Comparison of ENCODE assay signal across 1 cellular context in the genomic region with DNA sequence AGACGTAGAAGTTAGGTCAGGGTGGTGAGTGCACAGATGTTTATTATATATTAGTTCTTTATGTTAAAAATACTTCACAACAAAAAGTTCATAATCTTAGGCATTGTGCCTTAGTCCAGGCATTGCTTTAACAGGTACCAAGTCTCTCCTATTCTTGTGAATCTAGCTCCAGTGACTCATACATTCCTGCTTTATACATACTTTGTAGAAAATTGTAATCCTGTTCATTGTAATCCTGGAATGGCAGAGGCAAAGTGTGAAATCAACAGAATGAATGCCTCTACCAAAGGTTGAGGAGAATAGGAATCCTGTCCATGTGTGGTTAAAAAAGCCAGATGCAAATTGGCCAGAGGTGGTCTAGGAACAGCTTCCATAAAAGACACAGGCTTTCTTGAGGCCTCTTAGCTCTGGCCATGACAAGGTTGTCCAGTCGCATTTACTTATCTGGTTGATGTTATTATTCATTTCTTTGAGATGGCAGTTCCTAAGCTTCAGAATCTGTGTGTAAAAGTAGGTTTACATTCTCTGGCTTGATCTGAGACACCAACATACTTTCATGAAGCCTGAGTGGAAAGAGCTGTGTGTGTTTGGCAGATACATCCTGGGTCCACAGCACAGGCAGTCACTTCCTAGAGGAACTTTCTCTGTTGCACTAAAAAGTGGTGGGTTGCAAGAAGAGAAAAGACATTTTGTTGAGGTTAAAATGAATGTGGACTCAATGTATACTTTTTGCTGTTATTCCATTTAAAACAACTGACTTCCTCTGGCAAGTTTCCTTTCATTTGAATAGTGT.
TF ChIP-seq lines count a peak whose summit lies in the region.

No MANE protein-coding gene starts in this region.

TF ChIP-seq in HepG2, 621 proteins besides CTCF, POLR2A, EP300 and RAD21 (continued from another document):
- TF ChIP-seq, protein P1, sequence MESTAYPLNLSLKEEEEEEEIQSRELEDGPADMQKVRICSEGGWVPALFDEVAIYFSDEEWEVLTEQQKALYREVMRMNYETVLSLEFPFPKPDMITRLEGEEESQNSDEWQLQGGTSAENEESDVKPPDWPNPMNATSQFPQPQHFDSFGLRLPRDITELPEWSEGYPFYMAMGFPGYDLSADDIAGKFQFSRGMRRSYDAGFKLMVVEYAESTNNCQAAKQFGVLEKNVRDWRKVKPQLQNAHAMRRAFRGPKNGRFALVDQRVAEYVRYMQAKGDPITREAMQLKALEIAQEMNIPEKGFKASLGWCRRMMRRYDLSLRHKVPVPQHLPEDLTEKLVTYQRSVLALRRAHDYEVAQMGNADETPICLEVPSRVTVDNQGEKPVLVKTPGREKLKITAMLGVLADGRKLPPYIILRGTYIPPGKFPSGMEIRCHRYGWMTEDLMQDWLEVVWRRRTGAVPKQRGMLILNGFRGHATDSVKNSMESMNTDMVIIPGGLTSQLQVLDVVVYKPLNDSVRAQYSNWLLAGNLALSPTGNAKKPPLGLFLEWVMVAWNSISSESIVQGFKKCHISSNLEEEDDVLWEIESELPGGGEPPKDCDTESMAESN (CRISPR knock-in tag; conservative IDR thresholded peaks at IDR 0.05) = no peak
- TF ChIP-seq, protein P2, sequence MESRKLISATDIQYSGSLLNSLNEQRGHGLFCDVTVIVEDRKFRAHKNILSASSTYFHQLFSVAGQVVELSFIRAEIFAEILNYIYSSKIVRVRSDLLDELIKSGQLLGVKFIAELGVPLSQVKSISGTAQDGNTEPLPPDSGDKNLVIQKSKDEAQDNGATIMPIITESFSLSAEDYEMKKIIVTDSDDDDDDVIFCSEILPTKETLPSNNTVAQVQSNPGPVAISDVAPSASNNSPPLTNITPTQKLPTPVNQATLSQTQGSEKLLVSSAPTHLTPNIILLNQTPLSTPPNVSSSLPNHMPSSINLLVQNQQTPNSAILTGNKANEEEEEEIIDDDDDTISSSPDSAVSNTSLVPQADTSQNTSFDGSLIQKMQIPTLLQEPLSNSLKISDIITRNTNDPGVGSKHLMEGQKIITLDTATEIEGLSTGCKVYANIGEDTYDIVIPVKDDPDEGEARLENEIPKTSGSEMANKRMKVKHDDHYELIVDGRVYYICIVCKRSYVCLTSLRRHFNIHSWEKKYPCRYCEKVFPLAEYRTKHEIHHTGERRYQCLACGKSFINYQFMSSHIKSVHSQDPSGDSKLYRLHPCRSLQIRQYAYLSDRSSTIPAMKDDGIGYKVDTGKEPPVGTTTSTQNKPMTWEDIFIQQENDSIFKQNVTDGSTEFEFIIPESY (CRISPR knock-in tag; IDR thresholded peaks at IDR 0.05) = no peak
- TF ChIP-seq HNRNPUL1 (IDR thresholded peaks at IDR 0.05; ENCODE audit: low read depth, low read length) (no peak), CBX2 (IDR thresholded peaks at IDR 0.05; ENCODE audit: low read depth, low read length) (no peak), CBX2 (CRISPR knock-in tag; IDR thresholded peaks at IDR 0.05; ENCODE audit: low read depth) (no peak), ZNF101 (CRISPR knock-in tag; IDR thresholded peaks at IDR 0.05; ENCODE audit: borderline replicate concordance, low read depth) (no peak), ZMAT3 (CRISPR knock-in tag; conservative IDR thresholded peaks at IDR 0.05) (no peak), KDM3A (CRISPR knock-in tag; IDR thresholded peaks at IDR 0.05; ENCODE audit: low read depth) (no peak), STAT5B (CRISPR knock-in tag; IDR thresholded peaks at IDR 0.05) (no peak)
- TF ChIP-seq, protein P3, sequence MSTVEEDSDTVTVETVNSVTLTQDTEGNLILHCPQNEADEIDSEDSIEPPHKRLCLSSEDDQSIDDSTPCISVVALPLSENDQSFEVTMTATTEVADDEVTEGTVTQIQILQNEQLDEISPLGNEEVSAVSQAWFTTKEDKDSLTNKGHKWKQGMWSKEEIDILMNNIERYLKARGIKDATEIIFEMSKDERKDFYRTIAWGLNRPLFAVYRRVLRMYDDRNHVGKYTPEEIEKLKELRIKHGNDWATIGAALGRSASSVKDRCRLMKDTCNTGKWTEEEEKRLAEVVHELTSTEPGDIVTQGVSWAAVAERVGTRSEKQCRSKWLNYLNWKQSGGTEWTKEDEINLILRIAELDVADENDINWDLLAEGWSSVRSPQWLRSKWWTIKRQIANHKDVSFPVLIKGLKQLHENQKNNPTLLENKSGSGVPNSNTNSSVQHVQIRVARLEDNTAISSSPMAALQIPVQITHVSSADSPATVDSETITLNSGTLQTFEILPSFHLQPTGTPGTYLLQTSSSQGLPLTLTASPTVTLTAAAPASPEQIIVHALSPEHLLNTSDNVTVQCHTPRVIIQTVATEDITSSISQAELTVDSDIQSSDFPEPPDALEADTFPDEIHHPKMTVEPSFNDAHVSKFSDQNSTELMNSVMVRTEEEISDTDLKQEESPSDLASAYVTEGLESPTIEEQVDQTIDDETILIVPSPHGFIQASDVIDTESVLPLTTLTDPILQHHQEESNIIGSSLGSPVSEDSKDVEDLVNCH (CRISPR knock-in tag; IDR thresholded peaks at IDR 0.05) = no peak
- TF ChIP-seq, protein P4, sequence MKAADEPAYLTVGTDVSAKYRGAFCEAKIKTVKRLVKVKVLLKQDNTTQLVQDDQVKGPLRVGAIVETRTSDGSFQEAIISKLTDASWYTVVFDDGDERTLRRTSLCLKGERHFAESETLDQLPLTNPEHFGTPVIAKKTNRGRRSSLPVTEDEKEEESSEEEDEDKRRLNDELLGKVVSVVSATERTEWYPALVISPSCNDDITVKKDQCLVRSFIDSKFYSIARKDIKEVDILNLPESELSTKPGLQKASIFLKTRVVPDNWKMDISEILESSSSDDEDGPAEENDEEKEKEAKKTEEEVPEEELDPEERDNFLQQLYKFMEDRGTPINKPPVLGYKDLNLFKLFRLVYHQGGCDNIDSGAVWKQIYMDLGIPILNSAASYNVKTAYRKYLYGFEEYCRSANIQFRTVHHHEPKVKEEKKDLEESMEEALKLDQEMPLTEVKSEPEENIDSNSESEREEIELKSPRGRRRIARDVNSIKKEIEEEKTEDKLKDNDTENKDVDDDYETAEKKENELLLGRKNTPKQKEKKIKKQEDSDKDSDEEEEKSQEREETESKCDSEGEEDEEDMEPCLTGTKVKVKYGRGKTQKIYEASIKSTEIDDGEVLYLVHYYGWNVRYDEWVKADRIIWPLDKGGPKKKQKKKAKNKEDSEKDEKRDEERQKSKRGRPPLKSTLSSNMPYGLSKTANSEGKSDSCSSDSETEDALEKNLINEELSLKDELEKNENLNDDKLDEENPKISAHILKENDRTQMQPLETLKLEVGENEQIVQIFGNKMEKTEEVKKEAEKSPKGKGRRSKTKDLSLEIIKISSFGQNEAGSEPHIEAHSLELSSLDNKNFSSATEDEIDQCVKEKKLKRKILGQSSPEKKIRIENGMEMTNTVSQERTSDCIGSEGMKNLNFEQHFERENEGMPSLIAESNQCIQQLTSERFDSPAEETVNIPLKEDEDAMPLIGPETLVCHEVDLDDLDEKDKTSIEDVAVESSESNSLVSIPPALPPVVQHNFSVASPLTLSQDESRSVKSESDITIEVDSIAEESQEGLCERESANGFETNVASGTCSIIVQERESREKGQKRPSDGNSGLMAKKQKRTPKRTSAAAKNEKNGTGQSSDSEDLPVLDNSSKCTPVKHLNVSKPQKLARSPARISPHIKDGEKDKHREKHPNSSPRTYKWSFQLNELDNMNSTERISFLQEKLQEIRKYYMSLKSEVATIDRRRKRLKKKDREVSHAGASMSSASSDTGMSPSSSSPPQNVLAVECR (CRISPR knock-in tag; IDR thresholded peaks at IDR 0.05; ENCODE audit: borderline replicate concordance) = no peak
- TF ChIP-seq, protein P5, sequence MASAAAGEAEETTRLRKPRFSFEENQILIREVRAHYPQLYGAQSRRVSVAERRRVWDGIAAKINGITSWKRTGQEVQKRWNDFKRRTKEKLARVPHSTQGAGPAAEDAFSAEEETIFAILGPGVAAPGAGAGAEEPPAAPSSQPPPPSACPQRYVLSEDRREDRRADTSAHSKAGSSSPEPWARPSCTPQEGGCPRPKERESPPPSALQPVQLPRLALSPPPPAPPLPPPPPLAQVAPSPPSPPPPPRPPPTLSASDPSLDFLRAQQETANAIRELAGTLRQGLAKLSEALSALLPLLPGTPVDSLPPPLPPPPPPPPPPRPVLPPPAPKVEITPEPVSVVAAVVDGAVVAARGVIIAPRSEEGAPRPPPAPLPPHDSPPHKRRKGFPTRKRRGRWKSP (CRISPR knock-in tag; IDR thresholded peaks at IDR 0.05) = no peak
- TF ChIP-seq, protein P6, sequence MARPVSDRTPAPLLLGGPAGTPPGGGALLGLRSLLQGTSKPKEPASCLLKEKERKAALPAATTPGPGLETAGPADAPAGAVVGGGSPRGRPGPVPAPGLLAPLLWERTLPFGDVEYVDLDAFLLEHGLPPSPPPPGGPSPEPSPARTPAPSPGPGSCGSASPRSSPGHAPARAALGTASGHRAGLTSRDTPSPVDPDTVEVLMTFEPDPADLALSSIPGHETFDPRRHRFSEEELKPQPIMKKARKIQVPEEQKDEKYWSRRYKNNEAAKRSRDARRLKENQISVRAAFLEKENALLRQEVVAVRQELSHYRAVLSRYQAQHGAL (CRISPR knock-in tag; IDR thresholded peaks at IDR 0.05; ENCODE audit: not compliant biosample characterization) = no peak
